Comparison of ENCODE assay signal across 8 cellular contexts in the genomic region with DNA sequence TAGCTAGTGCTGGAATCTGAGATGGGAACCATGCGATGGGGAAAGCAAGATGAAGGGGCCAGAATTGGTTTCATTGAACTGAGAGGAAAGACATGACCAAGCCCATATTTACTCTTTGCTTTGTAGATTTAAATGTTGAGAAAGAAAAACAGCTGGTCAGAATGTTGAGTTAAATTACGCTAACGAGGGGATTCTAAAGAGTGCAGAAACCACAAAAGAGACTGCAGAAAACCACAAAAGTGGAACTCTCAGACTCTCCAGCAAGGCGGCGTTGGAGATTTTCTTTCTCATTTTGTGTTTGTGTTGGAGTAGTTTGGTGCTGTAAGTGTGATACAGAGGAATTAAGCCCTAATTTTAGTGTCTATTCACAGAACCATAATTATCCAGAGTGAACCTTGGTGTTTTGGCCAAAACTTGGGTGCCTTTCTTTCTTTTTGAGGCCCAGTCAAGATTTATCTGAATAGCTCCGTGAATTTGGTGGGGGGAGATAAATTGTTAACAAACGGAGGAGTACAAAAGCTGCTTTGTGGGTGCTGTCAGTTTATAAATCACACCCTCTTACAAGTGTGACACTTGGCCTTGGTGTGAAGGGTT. TPM values are rescaled to one million over a fixed set of nuclear protein-coding genes. Genes with fewer than 3 reads are reported as not detected.
DNase-seq lines count a peak whose midpoint lies in the region; ATAC-seq and TF ChIP-seq lines count a peak whose summit lies in the region.

No MANE protein-coding gene starts in this region.

- H3K4me1 Mint-ChIP-seq in Caco-2 (ENCODE audit: low read depth, unreplicated experiment) = peaks cover 35% of the 10 kb centered on the region
- peaks cover 49% of the 10 kb centered on the region for H3K4me1 Mint-ChIP-seq in nephron

- no peaks in the 10 kb centered on the region; the same call in 1 of the 2 replicates for H3K36me3 ChIP-seq in Caco-2 (ENCODE audit: control insufficient read depth, insufficient read depth, low read length)

- H3K9me3 ChIP-seq in Caco-2 = no peaks in the 10 kb centered on the region

- no peak for TF ChIP-seq CTCF in Caco-2 (IDR thresholded peaks at IDR 0.05; ENCODE audit: insufficient read depth in 1 of 2, low read depth in 1 of 2, low read length in 1 of 2, severe bottlenecking in 1 of 2, unreplicated experiment in 1 of 2)
- TF ChIP-seq CTCF in nephron (IDR thresholded peaks at IDR 0.05; ENCODE audit: unreplicated experiment in 3 of 3) = no peak

- POLR2A ChIA-PET in Caco-2 (lab: Charles Lee) = interaction anchor here (0.6 to 0.7 kb wide), 2 partner anchors 44 to 87 kb away, joined by 3 read pairs; partner anchors contain the start of gene ZC3H4

- BruUV-seq in Caco-2 (replicated peaks; lab: Mats Ljungman, UMichigan) = TSS peak; percentile 6

- no peaks in the 10 kb centered on the region for H3K9me3 Mint-ChIP-seq in Caco-2 (ENCODE audit: unreplicated experiment)
- H3K9me3 Mint-ChIP-seq in nephron = no peaks in the 10 kb centered on the region

- H3K36me3 Mint-ChIP-seq in Caco-2 (ENCODE audit: insufficient read depth, unreplicated experiment) (peaks cover 96% of the 10 kb centered on the region), nephron (ENCODE audit: low read depth) (peaks cover 57% of the 10 kb centered on the region)

- intact Hi-C loops in Caco-2 (cut with micrococcal nuclease; ENCODE audit: unreplicated experiment) = loop anchor here (5.0 kb wide), 1 partner anchor 35 kb away; no protein-coding TSS in a partner anchor

- H3K4me3 ChIP-seq in Caco-2 (ENCODE audit: low read depth, low read length) = no peak overlapping the region

- DNase-seq in Caco-2 = no peak
- DNase-seq in NAMALWA (ENCODE audit: low spot score) = peak; percentile 47
- DNase-seq in caudate nucleus (lab: John Stamatoyannopoulos, UW) = no peak
- no peak for DNase-seq in left lobe of liver (ENCODE audit: low spot score)
- no peak for DNase-seq in activated CD4-positive, alpha-beta T cell treated with anti-CD3 and anti-CD28 coated beads, Interleukin-2, amount 50 U/mL, for 4 hours
- no peak for DNase-seq in inferior parietal cortex (ENCODE audit: extremely low spot score)

- H3K27me3 ChIP-seq in Caco-2 (replicated peaks; ENCODE audit: control insufficient read depth, insufficient read depth, low read length) = no peaks in the 10 kb centered on the region

- CTCF ChIA-PET in Caco-2 (lab: Charles Lee) = interaction anchor here (0.6 to 1.0 kb wide), 3 partner anchors 31 to 87 kb away, joined by 3 to 4 read pairs (median 4); no protein-coding TSS in a partner anchor

- H3K27ac Mint-ChIP-seq in Caco-2 (ENCODE audit: unreplicated experiment) (no peak overlapping the region), nephron (peak overlapping the region; percentile 87 to 94 (median 91))

- ATAC-seq in left lobe of liver (no peak), HG03159 (IDR thresholded peaks at IDR 0.05; ENCODE audit: unreplicated experiment) (no peak)

- H3K27ac ChIP-seq in caudate nucleus (ENCODE audit: low read depth, low read length) = peak overlapping the region; percentile 63

- no peak overlapping the region for H3K4me3 Mint-ChIP-seq in Caco-2 (ENCODE audit: unreplicated experiment)
- peak overlapping the region in 2 of 3 experiments; percentile 14 to 50 for H3K4me3 Mint-ChIP-seq in nephron

- peaks cover 29% of the 10 kb centered on the region for H3K4me1 ChIP-seq in Caco-2

- H3K27me3 Mint-ChIP-seq in Caco-2 (ENCODE audit: insufficient read depth, unreplicated experiment) (no peaks in the 10 kb centered on the region), nephron (ENCODE audit: low read depth) (no peaks in the 10 kb centered on the region)

RNA-seq across cellular contexts. Expression of gene SAE1, which starts 26.3 kb away (rescaled TPM):
- total RNA-seq in Caco-2 (2022) = 238 and 251 TPM in 2 replicates
- 22.0 TPM for total RNA-seq in left lobe of liver

RNA-seq across cellular contexts. Expression of gene ZC3H4, which starts 43.4 kb away (rescaled TPM):
- total RNA-seq in Caco-2 (2022) (70.3 and 77.7 TPM in 2 replicates), left lobe of liver (18.5 TPM)

Comparison
In these comparisons a context has a peak if more than half of its experiments do, and no peak if none do; other contexts are left out.
1. RNA of gene SAE1, which starts 26.3 kb away (total RNA-seq): 238 to 251 TPM in Caco-2; 22.0 TPM in left lobe of liver (single experiment); every median in the first group is over 10 times any median in the second.